Comparison of ENCODE assay signal across 16 cellular contexts in genomic region chr1:48341221-48341620, GRCh38.
DNase-seq lines count a peak whose midpoint lies in the region; ATAC-seq and TF ChIP-seq lines count a peak whose summit lies in the region.
"Had no signal": no experiment of that assay in that cellular context is flagged by ENCODE, and none has a peak within 500 bp of the region (broad histone marks: within the 10 kb centered on the region; RNA-seq: fewer than 3 reads in every experiment).

No MANE protein-coding gene starts in this region.

- H3K27me3 ChIP-seq in PC-3 (ENCODE audit: low read length) (no peaks in the 10 kb centered on the region), adipocyte (replicated peaks; ENCODE audit: control insufficient read depth, insufficient read depth, low read length) (no peaks in the 10 kb centered on the region), skeletal muscle satellite cell (ENCODE audit: control insufficient read depth, insufficient read depth, low read length) (no peaks in the 10 kb centered on the region)

- H3K79me2 ChIP-seq in PC-3 (ENCODE audit: low read length) = no peaks in the 10 kb centered on the region

- no peak overlapping the region for H3K4me2 ChIP-seq in PC-3 (ENCODE audit: low read length)
- peak overlapping the region; percentile 6 for H3K4me2 ChIP-seq in skeletal muscle satellite cell (ENCODE audit: low read length)

- H3K4me3 ChIP-seq in PC-3 (ENCODE audit: low read length) (no peak overlapping the region), adipocyte (ENCODE audit: low read length) (no peak overlapping the region), fibroblast of pulmonary artery (replicated peaks; ENCODE audit: low read depth, low read length) (no peak overlapping the region), skeletal muscle satellite cell (ENCODE audit: low read length) (no peak overlapping the region)

- H3K9ac ChIP-seq in PC-3 (ENCODE audit: low read length) = no peak overlapping the region
- no peak overlapping the region for H3K9ac ChIP-seq in adipocyte (ENCODE audit: low read length)
- H3K9ac ChIP-seq in skeletal muscle satellite cell (ENCODE audit: low read depth, low read length) = no peak overlapping the region

- CTCF ChIA-PET in PC-3 (lab: Charles Lee) = no interaction called here

- TF ChIP-seq CTCF in PC-3 (conservative IDR thresholded peaks at IDR 0.05; ENCODE audit: low read depth, low read length) (no peak), fibroblast of pulmonary artery (IDR thresholded peaks at IDR 0.05; ENCODE audit: low read length, missing control alignments) (no peak)

- H2AFZ ChIP-seq in PC-3 (ENCODE audit: low read length) = no peak overlapping the region

- DNase-seq in PC-3 (peak; percentile 25), adipocyte (ENCODE audit: low read depth) (peak; percentile 11), fibroblast of pulmonary artery (ENCODE audit: low read depth) (peak; percentile 56), kidney glomerular epithelial cell (lab: John Stamatoyannopoulos, UW) (no peak)
- DNase-seq: Caco-2, DMS153, KG1, MV-4-11, NCI-H1694 treated with DMSO at 0.1 percent for 48 hours, NCI-H2107, NCI-H226, NCI-H524 treated with DMSO at 0.1 percent for 48 hours had no signal

- no peak for TF ChIP-seq POLR2A in GM18505 (IDR thresholded peaks at IDR 0.05; ENCODE audit: borderline replicate concordance, extremely low read depth, insufficient read depth, insufficient read length)

- H3K4me1 ChIP-seq in PC-3 (ENCODE audit: insufficient read depth, low read length) (no peaks in the 10 kb centered on the region), adipocyte (ENCODE audit: control insufficient read depth, insufficient read depth, low read length) (no peaks in the 10 kb centered on the region), skeletal muscle satellite cell (ENCODE audit: control insufficient read depth, insufficient read depth, low read length) (no peaks in the 10 kb centered on the region)
- H3K4me1 ChIP-seq: Caco-2 had no signal

- ATAC-seq in PC-3 (peak; percentile 83), GM21381 (IDR thresholded peaks at IDR 0.05; ENCODE audit: unreplicated experiment) (no peak), GM18505 (IDR thresholded peaks at IDR 0.05; ENCODE audit: unreplicated experiment) (no peak)
- ATAC-seq: HepG2 had no signal

- no TSS peak for BruUV-seq in PC-3 (replicated peaks; lab: Mats Ljungman, UMichigan)

- H3K27ac ChIP-seq in PC-3 (ENCODE audit: low read length) = no peak overlapping the region

- POLR2A ChIA-PET in PC-3 (lab: Charles Lee; ENCODE audit: unreplicated experiment) = no interaction called here

- no peaks in the 10 kb centered on the region for H3K9me2 ChIP-seq in PC-3 (replicated peaks; ENCODE audit: low read length)

- H3K9me3 ChIP-seq in PC-3 (ENCODE audit: low read length) (0 out of 2 replicates have a peak, but pooled peaks cover 4% of the 10 kb centered on the region), adipocyte (ENCODE audit: control insufficient read depth, low read length) (peaks cover 27% of the 10 kb centered on the region), skeletal muscle satellite cell (replicated peaks; ENCODE audit: low read length) (no peaks in the 10 kb centered on the region)
- H3K9me3 ChIP-seq: Caco-2 had no signal

- H4K20me1 ChIP-seq in PC-3 (ENCODE audit: low read length) = no peaks in the 10 kb centered on the region

- H3F3A ChIP-seq in PC-3 (ENCODE audit: low read length, unreplicated experiment) = no peaks in the 10 kb centered on the region

- H3K36me3 ChIP-seq in PC-3 (ENCODE audit: low read depth, low read length) (no peaks in the 10 kb centered on the region), adipocyte (ENCODE audit: control insufficient read depth, insufficient read depth, low read length, severe bottlenecking) (peaks cover 8% of the 10 kb centered on the region), skeletal muscle satellite cell (ENCODE audit: insufficient read depth, low read length) (no peaks in the 10 kb centered on the region)

- intact Hi-C loops in PC-3 (cut with micrococcal nuclease) = no loop called here
